16 cellular contexts compared by ENCODE assay signal in genomic region chr1:10669570-10669969, GRCh38.
"Had no signal": no experiment of that assay in that cellular context is flagged by ENCODE, and none has a peak within 500 bp of the region (broad histone marks: within the 10 kb centered on the region; RNA-seq: fewer than 3 reads in every experiment).

No MANE protein-coding gene starts in this region.

- H3K27me3 Mint-ChIP-seq: activated CD4-positive, alpha-beta memory T cell treated with anti-CD3 and anti-CD28 coated beads for 36 hours; activated CD4-positive, alpha-beta T cell treated with anti-CD3 and anti-CD28 coated beads for 36 hours; activated T-cell treated with anti-CD3 and anti-CD28 coated beads, Interleukin-2, amount 50 U/mL, for 24 hours; naive thymus-derived CD4-positive, alpha-beta T cell; stimulated activated naive B cell treated with anti-CD40 and anti-IgM and Interleukin-4, amounts not matched to agents 10 μg/mL and 1 μg/mL and 100 μg/mL, for 72 hours had no signal

- H3K27ac Mint-ChIP-seq: activated CD4-positive, alpha-beta memory T cell treated with anti-CD3 and anti-CD28 coated beads for 36 hours; activated CD4-positive, alpha-beta T cell treated with anti-CD3 and anti-CD28 coated beads for 36 hours; activated T-cell treated with anti-CD3 and anti-CD28 coated beads, Interleukin-2, amount 50 U/mL, for 24 hours; naive thymus-derived CD4-positive, alpha-beta T cell; stimulated activated naive B cell treated with anti-CD40 and anti-IgM and Interleukin-4, amounts not matched to agents 10 μg/mL and 1 μg/mL and 100 μg/mL, for 72 hours had no signal

- H3K4me3 ChIP-seq: lung, pancreas, skin epidermis had no signal

- H3K36me3 ChIP-seq: pancreas had no signal

- H3K4me1 Mint-ChIP-seq: activated CD4-positive, alpha-beta T cell treated with anti-CD3 and anti-CD28 coated beads for 36 hours; naive thymus-derived CD4-positive, alpha-beta T cell had no signal

- H3K9me3 Mint-ChIP-seq: activated CD4-positive, alpha-beta memory T cell treated with anti-CD3 and anti-CD28 coated beads for 36 hours; activated T-cell treated with anti-CD3 and anti-CD28 coated beads, Interleukin-2, amount 50 U/mL, for 24 hours; naive thymus-derived CD4-positive, alpha-beta T cell; stimulated activated naive B cell treated with anti-CD40 and anti-IgM and Interleukin-4, amounts not matched to agents 10 μg/mL and 1 μg/mL and 100 μg/mL, for 72 hours had no signal

- H3K9me3 ChIP-seq: pancreas had no signal

- H3K27me3 ChIP-seq: pancreas had no signal

- ATAC-seq: activated CD4-positive, alpha-beta T cell treated with anti-CD3 and anti-CD28 coated beads for 36 hours; naive thymus-derived CD4-positive, alpha-beta T cell; pancreas; stimulated activated naive B cell treated with anti-CD40 and anti-IgM and Interleukin-4, amounts not matched to agents 10 μg/mL and 1 μg/mL and 100 μg/mL, for 72 hours had no signal

- DNase-seq: activated CD4-positive, alpha-beta memory T cell treated with anti-CD3 and anti-CD28 coated beads for 36 hours; activated CD4-positive, alpha-beta T cell treated with anti-CD3 and anti-CD28 coated beads for 36 hours; activated effector memory CD4-positive, alpha-beta T cell treated with Interleukin-2 at 50 U/mL for 16 hours; activated naive CD4-positive, alpha-beta T cell treated with anti-CD3 and anti-CD28 coated beads, Interleukin-2, amount 50 U/mL, for 16 hours; activated T-cell treated with anti-CD3 and anti-CD28 coated beads, Interleukin-2, amount 50 U/mL, for 24 hours; hypothalamus; naive thymus-derived CD4-positive, alpha-beta T cell; pancreas; stimulated activated CD4-positive, alpha-beta T cell treated with anti-CD3 and anti-CD28 coated beads, Interleukin-15, amount 100 ng/mL, for 24 hours; stimulated activated CD4-positive, alpha-beta T cell treated with anti-CD3 and anti-CD28 coated beads, Interleukin-4, amount 100 ng/mL, for 1 hour; stimulated activated naive B cell treated with anti-CD40 and anti-IgM and Interleukin-4, amounts not matched to agents 10 μg/mL and 1 μg/mL and 100 μg/mL, for 72 hours; substantia nigra; T1000; trophoblast cell had no signal

- H3K4me3 Mint-ChIP-seq: activated CD4-positive, alpha-beta memory T cell treated with anti-CD3 and anti-CD28 coated beads for 36 hours; activated CD4-positive, alpha-beta T cell treated with anti-CD3 and anti-CD28 coated beads for 36 hours; activated T-cell treated with anti-CD3 and anti-CD28 coated beads, Interleukin-2, amount 50 U/mL, for 24 hours; naive thymus-derived CD4-positive, alpha-beta T cell; stimulated activated naive B cell treated with anti-CD40 and anti-IgM and Interleukin-4, amounts not matched to agents 10 μg/mL and 1 μg/mL and 100 μg/mL, for 72 hours had no signal

- H3K36me3 Mint-ChIP-seq: activated CD4-positive, alpha-beta memory T cell treated with anti-CD3 and anti-CD28 coated beads for 36 hours; naive thymus-derived CD4-positive, alpha-beta T cell had no signal
